ENCODE assay signal across 9 cellular contexts in genomic region chr14:61553730-61554641, GRCh38.
DNase-seq lines count a peak whose midpoint lies in the region; ATAC-seq, FAIRE-seq and TF ChIP-seq lines count a peak whose summit lies in the region.
"Had no signal": no experiment of that assay in that cellular context is flagged by ENCODE, and none has a peak within 500 bp of the region (broad histone marks: within the 10 kb centered on the region; RNA-seq: fewer than 3 reads in every experiment).

No MANE protein-coding gene starts in this region.

- peak overlapping the region; percentile 41; the same call in 2 of the 3 replicates for H3K27ac ChIP-seq in K562 (ENCODE audit: extremely low read depth, low read depth, low read length)

- peak overlapping the region in 2 of 3 donors; percentile 89 to 91 for H3K27ac Mint-ChIP-seq in IgD-negative memory B cell

- H3K27me3 Mint-ChIP-seq in IgD-negative memory B cell: peaks cover 1% of the 10 kb centered on the region

- H3K4me2 ChIP-seq in K562 (ENCODE audit: insufficient read depth, low read length): no peak overlapping the region

- H3K9me1 ChIP-seq in K562 (ENCODE audit: control insufficient read depth, insufficient read depth, low read length): no peaks in the 10 kb centered on the region

- peak overlapping the region; percentile 55; the same call in 1 of the 2 replicates for H2AFZ ChIP-seq in K562 (ENCODE audit: low read depth, low read length)

- no peaks in the 10 kb centered on the region for H3K9me3 Mint-ChIP-seq in IgD-negative memory B cell

- no peaks in the 10 kb centered on the region for H3K79me2 ChIP-seq in K562 (ENCODE audit: control insufficient read depth, insufficient read depth, low read length)

- intact Hi-C loops in K562 (cut with micrococcal nuclease): no loop called here

- H3K4me3 Mint-ChIP-seq in IgD-negative memory B cell: peak overlapping the region in 2 of 4 donors; percentile 75 to 90

- TF ChIP-seq CTCF in K562 (IDR thresholded peaks at IDR 0.05 in 2 of 3, conservative IDR thresholded peaks at IDR 0.05 in 1 of 3; ENCODE audit: insufficient read depth in 2 of 3, low read depth in 1 of 3, low read length in 3 of 3): no peak

- POLR2A ChIA-PET in K562 (lab: Yijun Ruan, JAX): interaction anchor here (2.1 kb wide), 1 partner anchor 9 kb away, joined by 13 read pairs; no protein-coding TSS in a partner anchor

- CTCF ChIA-PET in K562 (lab: Yijun Ruan, JAX; ENCODE audit: low intra/inter-chr PET ratio): interaction anchor here (0.6 kb wide), 1 partner anchor 19 kb away, joined by 3 read pairs; no protein-coding TSS in a partner anchor

- TF ChIP-seq RAD21 in K562 (CRISPR knock-in tag; conservative IDR thresholded peaks at IDR 0.05 in 1 of 2, IDR thresholded peaks at IDR 0.05 in 1 of 2): no peak

- H3K9me3 ChIP-seq in K562 (replicated peaks; ENCODE audit: control insufficient read depth, insufficient read depth, low read depth, low read length): no peaks in the 10 kb centered on the region
- H3K9me3 ChIP-seq: ascending aorta had no signal

- WGBS in K562 (ENCODE audit: insufficient coverage, low coverage, missing lambda C conversion rate): 76% methylated on average over 7 of the region's 11 CpGs

- ATAC-seq in K562 (0 out of 3 replicates have a peak, but pooled peaks have one; percentile 14), GM18870 (IDR thresholded peaks at IDR 0.05; ENCODE audit: unreplicated experiment) (no peak), GM21786 (IDR thresholded peaks at IDR 0.05; ENCODE audit: unreplicated experiment) (no peak)

- no peaks in the 10 kb centered on the region for H3K27me3 ChIP-seq in K562 (ENCODE audit: control insufficient read depth in 2 of 2, insufficient read depth in 2 of 2, low read length in 2 of 2)
- H3K27me3 ChIP-seq: ascending aorta had no signal

- H3K4me3 ChIP-seq in K562: no peak overlapping the region
- H3K4me3 ChIP-seq: ascending aorta had no signal

- H3K4me1 Mint-ChIP-seq in IgD-negative memory B cell: peaks cover 19 to 37% (median 23%) of the 10 kb centered on the region in 3 donors

- peaks cover 4% of the 10 kb centered on the region for H3K36me3 Mint-ChIP-seq in IgD-negative memory B cell

- H3K9ac ChIP-seq in K562 (ENCODE audit: insufficient read depth in 1 of 2, low read depth in 2 of 2, low read length in 2 of 2): no peak overlapping the region; a peak in 1 of 4 replicates

- H3K4me1 ChIP-seq in K562 (replicated peaks in 1 of 2; ENCODE audit: control insufficient read depth in 2 of 2, insufficient read depth in 2 of 2, low read length in 2 of 2): peaks cover 11 to 25% of the 10 kb centered on the region in 2 experiments; a peak in 4 of 5 replicates

- TF ChIP-seq EP300 in K562 (IDR thresholded peaks at IDR 0.05; ENCODE audit: low read length): no peak

- no peaks in the 10 kb centered on the region for H4K20me1 ChIP-seq in K562 (replicated peaks; ENCODE audit: control insufficient read depth, insufficient read depth, low read length)

- no peaks in the 10 kb centered on the region for H3K36me3 ChIP-seq in K562 (ENCODE audit: control insufficient read depth, insufficient read depth, low read length)
- H3K36me3 ChIP-seq: ascending aorta had no signal

- BruUV-seq in K562 (replicated peaks; lab: Mats Ljungman, UMichigan): no TSS peak

- TF ChIP-seq POLR2A in K562 (conservative IDR thresholded peaks at IDR 0.05): no peak

- in situ Hi-C loops in K562 (cut with MboI): no loop called here

- FAIRE-seq in K562 (lab: Jason Lieb, UNC): no peak

- DNase-seq in AG20443 (ENCODE audit: low spot score) (peak; percentile 85), K562 (ENCODE audit: extremely low read depth in 1 of 4, low spot score in 3 of 4) (no peak), mucosa of gallbladder (ENCODE audit: low spot score) (peak; percentile 79), SK-N-DZ (ENCODE audit: low spot score) (no peak), GM19240 (ENCODE audit: insufficient read length, low spot score) (no peak)

TF ChIP-seq in K562, 482 proteins besides CTCF, POLR2A, EP300 and RAD21:
- TF ChIP-seq SMAD3 (CRISPR knock-in tag; conservative IDR thresholded peaks at IDR 0.05) (no peak), SAP30 (IDR thresholded peaks at IDR 0.05; ENCODE audit: borderline replicate concordance, insufficient read depth, low read depth, low read length, poor library complexity, severe bottlenecking) (no peak), HDGF (IDR thresholded peaks at IDR 0.05) (no peak), ETV6 (IDR thresholded peaks at IDR 0.05; ENCODE audit: borderline replicate concordance in 1 of 2, low read depth in 2 of 2, low read length in 1 of 2) (no peak), ETV6 (CRISPR knock-in tag; IDR thresholded peaks at IDR 0.05; ENCODE audit: borderline replicate concordance) (no peak), TRIM28 (IDR thresholded peaks at IDR 0.05) (no peak), ZNF395 (CRISPR knock-in tag; IDR thresholded peaks at IDR 0.05) (no peak), ETS2 (tag; IDR thresholded peaks at IDR 0.05; ENCODE audit: borderline replicate concordance, poor library complexity, severe bottlenecking) (no peak), ZNF780A (CRISPR knock-in tag; IDR thresholded peaks at IDR 0.05) (no peak), E2F8 (IDR thresholded peaks at IDR 0.05; ENCODE audit: low read depth, partially characterized antibody) (no peak), ZNF121 (CRISPR knock-in tag; conservative IDR thresholded peaks at IDR 0.05) (no peak), TGIF2 (CRISPR knock-in tag; IDR thresholded peaks at IDR 0.05) (no peak), PKNOX1 (IDR thresholded peaks at IDR 0.05) (no peak)
- TF ChIP-seq, protein P1, sequence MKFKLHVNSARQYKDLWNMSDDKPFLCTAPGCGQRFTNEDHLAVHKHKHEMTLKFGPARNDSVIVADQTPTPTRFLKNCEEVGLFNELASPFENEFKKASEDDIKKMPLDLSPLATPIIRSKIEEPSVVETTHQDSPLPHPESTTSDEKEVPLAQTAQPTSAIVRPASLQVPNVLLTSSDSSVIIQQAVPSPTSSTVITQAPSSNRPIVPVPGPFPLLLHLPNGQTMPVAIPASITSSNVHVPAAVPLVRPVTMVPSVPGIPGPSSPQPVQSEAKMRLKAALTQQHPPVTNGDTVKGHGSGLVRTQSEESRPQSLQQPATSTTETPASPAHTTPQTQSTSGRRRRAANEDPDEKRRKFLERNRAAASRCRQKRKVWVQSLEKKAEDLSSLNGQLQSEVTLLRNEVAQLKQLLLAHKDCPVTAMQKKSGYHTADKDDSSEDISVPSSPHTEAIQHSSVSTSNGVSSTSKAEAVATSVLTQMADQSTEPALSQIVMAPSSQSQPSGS (CRISPR knock-in tag; IDR thresholded peaks at IDR 0.05): no peak
- TF ChIP-seq, protein P2, sequence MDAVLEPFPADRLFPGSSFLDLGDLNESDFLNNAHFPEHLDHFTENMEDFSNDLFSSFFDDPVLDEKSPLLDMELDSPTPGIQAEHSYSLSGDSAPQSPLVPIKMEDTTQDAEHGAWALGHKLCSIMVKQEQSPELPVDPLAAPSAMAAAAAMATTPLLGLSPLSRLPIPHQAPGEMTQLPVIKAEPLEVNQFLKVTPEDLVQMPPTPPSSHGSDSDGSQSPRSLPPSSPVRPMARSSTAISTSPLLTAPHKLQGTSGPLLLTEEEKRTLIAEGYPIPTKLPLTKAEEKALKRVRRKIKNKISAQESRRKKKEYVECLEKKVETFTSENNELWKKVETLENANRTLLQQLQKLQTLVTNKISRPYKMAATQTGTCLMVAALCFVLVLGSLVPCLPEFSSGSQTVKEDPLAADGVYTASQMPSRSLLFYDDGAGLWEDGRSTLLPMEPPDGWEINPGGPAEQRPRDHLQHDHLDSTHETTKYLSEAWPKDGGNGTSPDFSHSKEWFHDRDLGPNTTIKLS (IDR thresholded peaks at IDR 0.05; ENCODE audit: borderline replicate concordance, low read depth): no peak

Comparison
In these comparisons a context has a peak if more than half of its experiments do, and no peak if none do; other contexts are left out.
1. DNase-seq: peak in AG20443 (single experiment) and mucosa of gallbladder (single experiment); none in K562 (0 of 4), SK-N-DZ (single experiment) and GM19240 (single experiment).